11 cellular contexts compared by ENCODE assay signal in the genomic region with DNA sequence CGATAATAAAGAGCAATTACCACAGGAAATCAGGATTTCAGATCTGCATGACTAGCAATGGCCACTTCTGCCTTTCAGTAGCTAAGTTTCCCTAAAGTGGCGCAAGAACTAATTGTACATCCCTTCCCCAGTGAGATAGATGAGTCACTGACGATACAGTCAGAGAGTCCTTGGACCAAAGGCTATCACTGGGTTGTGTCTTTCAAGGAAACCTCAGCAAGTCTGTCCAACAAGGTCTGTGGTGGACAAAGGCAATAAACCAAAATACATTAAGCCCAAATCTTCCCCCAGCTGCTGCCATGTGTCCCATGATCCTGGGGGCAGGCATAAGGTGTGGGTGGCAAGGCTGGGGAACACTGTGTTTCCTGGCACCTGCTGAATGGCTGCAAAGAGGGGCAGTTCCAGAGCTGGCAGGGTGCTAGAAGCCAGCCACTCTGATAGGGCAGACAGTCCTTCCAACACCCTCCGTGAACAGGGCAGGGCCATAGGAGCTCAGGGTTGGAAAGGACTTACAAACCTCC. TPM values are rescaled to one million over a fixed set of nuclear protein-coding genes. Genes with fewer than 3 reads are reported as not detected.
DNase-seq lines count a peak whose midpoint lies in the region; ATAC-seq and TF ChIP-seq lines count a peak whose summit lies in the region.
"Had no signal": no experiment of that assay in that cellular context is flagged by ENCODE, and none has a peak within 500 bp of the region (broad histone marks: within the 10 kb centered on the region; RNA-seq: fewer than 3 reads in every experiment).

No MANE protein-coding gene starts in this region.

- DNase-seq in AG08395 (ENCODE audit: low spot score) (peak; percentile 80), KBM-7 (peak; percentile 19), amniotic epithelial cell (ENCODE audit: low read depth) (peak; percentile 89), right atrium auricular region (ENCODE audit: low spot score) (no peak), NCI-H1092 (lab: John Stamatoyannopoulos, UW) (no peak)
- DNase-seq in effector memory CD4-positive, alpha-beta T cell, result no peak
- no peak for DNase-seq in activated CD4-positive, alpha-beta T cell treated with anti-CD3 and anti-CD28 coated beads, Interleukin-2, amount 50 U/mL, for 4 hours
- DNase-seq: NCI-H524 treated with DMSO at 0.1 percent for 48 hours, T-helper 9 cell had no signal

- peaks cover 0 to 69% of the 10 kb centered on the region in 2 donors for H3K4me1 ChIP-seq in right atrium auricular region
- H3K4me1 ChIP-seq in effector memory CD4-positive, alpha-beta T cell (ENCODE audit: control insufficient read depth, insufficient read depth, low read length, poor library complexity, severe bottlenecking), result peaks cover 12% of the 10 kb centered on the region

- no peak for TF ChIP-seq CTCF in right atrium auricular region (IDR thresholded peaks at IDR 0.05)

- in situ Hi-C loops in KBM-7 (cut with MboI; ENCODE audit: low pct_unique_long_range_greater_than_20kb, low sequenced_read_pairs), result loop anchor here (25.0 kb wide), 1 partner anchor 477 kb away; no protein-coding TSS in a partner anchor

- H3K36me3 ChIP-seq in right atrium auricular region, result no peaks in the 10 kb centered on the region
- no peaks in the 10 kb centered on the region for H3K36me3 ChIP-seq in effector memory CD4-positive, alpha-beta T cell (ENCODE audit: control insufficient read depth, insufficient read depth, low read length)

- H3K4me3 ChIP-seq in right atrium auricular region, result no peak overlapping the region
- no peak overlapping the region for H3K4me3 ChIP-seq in effector memory CD4-positive, alpha-beta T cell (ENCODE audit: insufficient read depth, low read depth, low read length, poor library complexity, severe bottlenecking)

- H3K9me3 ChIP-seq in right atrium auricular region, result no peaks in the 10 kb centered on the region
- no peaks in the 10 kb centered on the region for H3K9me3 ChIP-seq in effector memory CD4-positive, alpha-beta T cell (ENCODE audit: control insufficient read depth, low read length)

- peak overlapping the region; percentile 49 to 54 for H3K27ac ChIP-seq in right atrium auricular region
- H3K27ac ChIP-seq in effector memory CD4-positive, alpha-beta T cell (ENCODE audit: insufficient read depth, low read length, poor library complexity, severe bottlenecking), result no peak overlapping the region

- no peak for ATAC-seq in HG03571 (IDR thresholded peaks at IDR 0.05; ENCODE audit: unreplicated experiment)
- ATAC-seq: stimulated activated effector memory CD8-positive, alpha-beta T cell treated with anti-CD3 and anti-CD28 coated beads, Interleukin-12 subunit alpha, Interleukin-12 subunit beta, amount 100 ng/mL, for 72 hours had no signal

- H3K27me3 ChIP-seq in right atrium auricular region, result no peaks in the 10 kb centered on the region
- no peaks in the 10 kb centered on the region for H3K27me3 ChIP-seq in effector memory CD4-positive, alpha-beta T cell (replicated peaks; ENCODE audit: control insufficient read depth, insufficient read depth, low read length, poor library complexity, severe bottlenecking)

RNA-seq across cellular contexts. Expression of a gene that starts 20.5 kb away (rescaled TPM):
- 10 to 100 TPM; 13.9 TPM for total RNA-seq in right atrium auricular region

RNA-seq across cellular contexts. Expression of a gene that starts 46.8 kb away (rescaled TPM):
- total RNA-seq in right atrium auricular region, result under 1 TPM in 1 of 2 donors, not detected in 1; 0.08 TPM

Comparison
In these comparisons a context has a peak if more than half of its experiments do, and no peak if none do; other contexts are left out.
1. DNase-seq: peak in AG08395 (single experiment), KBM-7 (single experiment) and amniotic epithelial cell (single experiment); none in right atrium auricular region (single experiment), effector memory CD4-positive, alpha-beta T cell (0 of 3), activated CD4-positive, alpha-beta T cell treated with anti-CD3 and anti-CD28 coated beads, Interleukin-2, amount 50 U/mL, for 4 hours (0 of 2) and NCI-H1092 (single experiment).